18 cellular contexts compared by ENCODE assay signal in genomic region chr2:9100080-9100876, GRCh38.
DNase-seq lines count a peak whose midpoint lies in the region; ATAC-seq and TF ChIP-seq lines count a peak whose summit lies in the region.
"Had no signal": no experiment of that assay in that cellular context is flagged by ENCODE, and none has a peak within 500 bp of the region (broad histone marks: within the 10 kb centered on the region; RNA-seq: fewer than 3 reads in every experiment).

No MANE protein-coding gene starts in this region.

- intact Hi-C loops in CD4-positive, alpha-beta memory T cell (cut with micrococcal nuclease): no loop called here

- H3K4me1 ChIP-seq in foreskin keratinocyte: peaks cover 16% of the 10 kb centered on the region
- peaks cover 6% of the 10 kb centered on the region for H3K4me1 ChIP-seq in CD4-positive, alpha-beta memory T cell (ENCODE audit: insufficient read depth, low read length)
- H3K4me1 ChIP-seq: BE2C had no signal

- H3K27me3 ChIP-seq in foreskin keratinocyte: no peaks in the 10 kb centered on the region
- no peaks in the 10 kb centered on the region for H3K27me3 ChIP-seq in CD4-positive, alpha-beta memory T cell (ENCODE audit: insufficient read depth, low read length)
- H3K27me3 ChIP-seq: BE2C had no signal

- H3K36me3 Mint-ChIP-seq in CD4-positive, alpha-beta memory T cell: no peaks in the 10 kb centered on the region

- CTCF ChIA-PET in CD4-positive, alpha-beta memory T cell (lab: Charles Lee; ENCODE audit: partially characterized antibody): interaction anchor here (1.1 kb wide), 1 partner anchor 972 kb away, joined by 3 read pairs; no protein-coding TSS in a partner anchor

- peaks cover 0 to 11% (median 7%) of the 10 kb centered on the region in 4 donors for H3K4me1 Mint-ChIP-seq in CD4-positive, alpha-beta memory T cell

- H3K4me3 ChIP-seq in CD4-positive, alpha-beta memory T cell (ENCODE audit: low read length in 2 of 2): no peak overlapping the region
- H3K4me3 ChIP-seq: left ventricle myocardium inferior had no signal

- H3K36me3 ChIP-seq in CD4-positive, alpha-beta memory T cell (ENCODE audit: insufficient read depth, low read length): no peaks in the 10 kb centered on the region
- H3K36me3 ChIP-seq: BE2C, left ventricle myocardium inferior had no signal

- TF ChIP-seq CTCF in foreskin keratinocyte (conservative IDR thresholded peaks at IDR 0.05): peak; percentile 26

- peaks cover 9 to 15% of the 10 kb centered on the region in 2 donors for H3K27me3 Mint-ChIP-seq in CD4-positive, alpha-beta memory T cell

- DNase-seq in foreskin keratinocyte (no peak), GM03348 (ENCODE audit: low spot score) (no peak), NCI-H1417 (lab: John Stamatoyannopoulos, UW) (no peak), HT-29 (ENCODE audit: low spot score) (no peak)
- DNase-seq in CD4-positive, alpha-beta memory T cell: no peak
- DNase-seq: activated CD4-positive, alpha-beta T cell treated with anti-CD3 and anti-CD28 coated beads for 36 hours; activated naive CD8-positive, alpha-beta T cell treated with anti-CD3 and anti-CD28 coated beads, Interleukin-2, amount 50 U/mL, for 24 hours; activated T-cell treated with anti-CD3 and anti-CD28 coated beads for 4 hours; BE2C; DMS153; left ventricle myocardium inferior; NCI-H1105 treated with DMSO at 0.1 percent for 48 hours; NCI-H226 had no signal

- no peak overlapping the region for H3K4me3 Mint-ChIP-seq in CD4-positive, alpha-beta memory T cell
- H3K4me3 Mint-ChIP-seq: activated CD4-positive, alpha-beta T cell treated with anti-CD3 and anti-CD28 coated beads for 36 hours; activated naive CD8-positive, alpha-beta T cell treated with anti-CD3 and anti-CD28 coated beads, Interleukin-2, amount 50 U/mL, for 24 hours had no signal

- ATAC-seq in GM18858 (IDR thresholded peaks at IDR 0.05; ENCODE audit: unreplicated experiment) (peak; percentile 44), GM21390 (IDR thresholded peaks at IDR 0.05; ENCODE audit: unreplicated experiment) (peak; percentile 48), HG03039 (IDR thresholded peaks at IDR 0.05; ENCODE audit: unreplicated experiment) (peak; percentile 62), foreskin keratinocyte (no peak)
- ATAC-seq: Right ventricle myocardium inferior had no signal

- no peaks in the 10 kb centered on the region for H3K9me3 Mint-ChIP-seq in CD4-positive, alpha-beta memory T cell
- H3K9me3 Mint-ChIP-seq: activated naive CD8-positive, alpha-beta T cell treated with anti-CD3 and anti-CD28 coated beads, Interleukin-2, amount 50 U/mL, for 24 hours; stimulated activated naive CD8-positive, alpha-beta T cell treated with anti-CD3 and anti-CD28 coated beads, Interleukin-15, amount 100 ng/mL, for 72 hours had no signal

- POLR2A ChIA-PET in CD4-positive, alpha-beta memory T cell (lab: Charles Lee; ENCODE audit: partially characterized antibody): no interaction called here

- H3K27ac Mint-ChIP-seq in CD4-positive, alpha-beta memory T cell: no peak overlapping the region
- H3K27ac Mint-ChIP-seq: activated CD4-positive, alpha-beta T cell treated with anti-CD3 and anti-CD28 coated beads for 36 hours; activated naive CD8-positive, alpha-beta T cell treated with anti-CD3 and anti-CD28 coated beads, Interleukin-2, amount 50 U/mL, for 24 hours; stimulated activated naive CD8-positive, alpha-beta T cell treated with anti-CD3 and anti-CD28 coated beads, Interleukin-15, amount 100 ng/mL, for 72 hours had no signal

- H3K9me3 ChIP-seq in CD4-positive, alpha-beta memory T cell (ENCODE audit: control insufficient read depth in 1 of 2, low read length in 2 of 2): no peaks in the 10 kb centered on the region
- H3K9me3 ChIP-seq: BE2C, left ventricle myocardium inferior had no signal

- H3K27ac ChIP-seq in foreskin keratinocyte: no peak overlapping the region
- no peak overlapping the region for H3K27ac ChIP-seq in CD4-positive, alpha-beta memory T cell (ENCODE audit: low read depth, low read length)
- H3K27ac ChIP-seq: left ventricle myocardium inferior had no signal
